Comparison of ENCODE assay signal across 9 cellular contexts in genomic region chr1:89823679-89824292, GRCh38. TPM values are rescaled to one million over a fixed set of nuclear protein-coding genes. Genes with fewer than 3 reads are reported as not detected.
A peak's percentile ranks its signal among the peaks of the same experiment; 100 is the strongest.
DNase-seq lines count a peak whose midpoint lies in the region; ATAC-seq and TF ChIP-seq lines count a peak whose summit lies in the region.
"Had no signal": no experiment of that assay in that cellular context is flagged by ENCODE, and none has a peak within 500 bp of the region (broad histone marks: within the 10 kb centered on the region; RNA-seq: fewer than 3 reads in every experiment).

No MANE protein-coding gene starts in this region.

- H3K36me3 ChIP-seq in IMR-90 (ENCODE audit: control insufficient read depth, insufficient read depth, low read length) (no peaks in the 10 kb centered on the region), neuron (ENCODE audit: insufficient read depth, low read length) (peaks cover 29% of the 10 kb centered on the region)

- in situ Hi-C loops in IMR-90 (cut with MboI; ENCODE audit: low sequenced_read_pairs): no loop called here

- peak overlapping the region; percentile 37; the same call in 1 of the 2 replicates for H3K4ac ChIP-seq in IMR-90 (ENCODE audit: low read depth, low read length)

- H3K4me3 ChIP-seq in IMR-90 (ENCODE audit: insufficient read depth, low read depth, low read length) (no peak overlapping the region), neuron (ENCODE audit: low read length) (peak overlapping the region; percentile 63)

- H4K91ac ChIP-seq in IMR-90 (ENCODE audit: insufficient read depth, low read depth, low read length): peak overlapping the region; percentile 22; the same call in 1 of the 2 replicates

- peak overlapping the region; percentile 34 for H3K18ac ChIP-seq in IMR-90 (ENCODE audit: low read depth, low read length)

- no TSS peak for BruUV-seq in IMR-90 (replicated peaks; lab: Mats Ljungman, UMichigan)

- H3K27me3 Mint-ChIP-seq in activated naive CD8-positive, alpha-beta T cell treated with anti-CD3 and anti-CD28 coated beads for 36 hours: no peaks in the 10 kb centered on the region

- H3K27ac Mint-ChIP-seq in activated naive CD8-positive, alpha-beta T cell treated with anti-CD3 and anti-CD28 coated beads for 36 hours: peak overlapping the region; percentile 1
- H3K27ac Mint-ChIP-seq: activated CD4-positive, alpha-beta memory T cell treated with anti-CD3 and anti-CD28 coated beads, Interleukin-2, amount 10 ng/mL, durations not matched to agents 7 days and 5 days had no signal

- no peak overlapping the region for H2BK5ac ChIP-seq in IMR-90 (ENCODE audit: low read depth, low read length, poor library complexity, severe bottlenecking)

- no peaks in the 10 kb centered on the region for H3K9me3 ChIP-seq in IMR-90 (ENCODE audit: control insufficient read depth, insufficient read depth, low read length)
- peaks cover 6% of the 10 kb centered on the region for H3K9me3 ChIP-seq in neuron (ENCODE audit: low read length)

- H3K56ac ChIP-seq in IMR-90 (ENCODE audit: extremely low read depth, insufficient read depth, low read length): no peak overlapping the region

- peak overlapping the region; percentile 28; the same call in 1 of the 2 replicates for H3K4me2 ChIP-seq in IMR-90 (ENCODE audit: low read depth, low read length)

- no peaks in the 10 kb centered on the region for H3K27me3 ChIP-seq in IMR-90 (ENCODE audit: control insufficient read depth, insufficient read depth, low read length)
- H3K27me3 ChIP-seq in neuron (ENCODE audit: insufficient read depth, low read length): no peaks in the 10 kb centered on the region

- H3K36me3 Mint-ChIP-seq in activated naive CD8-positive, alpha-beta T cell treated with anti-CD3 and anti-CD28 coated beads for 36 hours: peaks cover 32% of the 10 kb centered on the region

- no peak overlapping the region; the same call in 1 of the 2 replicates for H2BK20ac ChIP-seq in IMR-90 (ENCODE audit: low read depth, low read length)

- H2BK15ac ChIP-seq in IMR-90 (ENCODE audit: low read depth, low read length): no peak overlapping the region

- peaks cover 43% of the 10 kb centered on the region for H3K4me1 Mint-ChIP-seq in activated naive CD8-positive, alpha-beta T cell treated with anti-CD3 and anti-CD28 coated beads for 36 hours

- dilution Hi-C loops in IMR-90 (cut with HindIII; ENCODE audit: low sequenced_read_pairs, unreplicated experiment): no loop called here

- H2BK120ac ChIP-seq in IMR-90 (ENCODE audit: low read depth, low read length): 0 out of 2 replicates have a peak overlapping the region, but pooled peaks have one; percentile 10

- intact Hi-C loops in IMR-90 (cut with micrococcal nuclease): loop anchor here (5.0 kb wide), 1 partner anchor 164 kb away; no protein-coding TSS in a partner anchor

- H3K79me1 ChIP-seq in IMR-90 (ENCODE audit: low read depth in 1 of 2, low read length in 2 of 2): peaks cover 3 to 15% of the 10 kb centered on the region in 2 experiments; a peak in 2 of 4 replicates

- TF ChIP-seq RAD21 in IMR-90 (IDR thresholded peaks at IDR 0.05; ENCODE audit: low read length): no peak

- H2AK9ac ChIP-seq in IMR-90 (replicated peaks; ENCODE audit: low read depth, low read length, poor library complexity): no peak overlapping the region

- CTCF ChIA-PET in IMR-90 (lab: Yijun Ruan, JAX): interaction anchor here (0.8 to 2.6 kb wide), 2 partner anchors 10 to 20 kb away, joined by 3 to 9 read pairs; no protein-coding TSS in a partner anchor

- no peaks in the 10 kb centered on the region for H4K20me1 ChIP-seq in IMR-90 (ENCODE audit: insufficient read depth, low read length)

- peak overlapping the region in 1 of 2 experiments; percentile 60; a peak in 2 of 4 replicates for H4K8ac ChIP-seq in IMR-90 (ENCODE audit: low read depth in 2 of 2, low read length in 2 of 2)

- H3K27ac ChIP-seq in IMR-90 (ENCODE audit: insufficient read depth, low read length): peak overlapping the region; percentile 62; the same call in 1 of the 2 replicates

- 0 out of 2 replicates have a peak overlapping the region, but pooled peaks have one; percentile 60 for H3K9ac ChIP-seq in IMR-90 (ENCODE audit: low read depth, low read length)

- POLR2A ChIA-PET in IMR-90 (lab: Charles Lee; ENCODE audit: unreplicated experiment): no interaction called here

- no peak overlapping the region for H3K23ac ChIP-seq in IMR-90 (ENCODE audit: low read depth, low read length)

- no peaks in the 10 kb centered on the region for H3K9me1 ChIP-seq in IMR-90 (ENCODE audit: insufficient read depth, low read length)

- H3K4me3 Mint-ChIP-seq in activated naive CD8-positive, alpha-beta T cell treated with anti-CD3 and anti-CD28 coated beads for 36 hours: peak overlapping the region; percentile 7
- H3K4me3 Mint-ChIP-seq: activated CD4-positive, alpha-beta memory T cell treated with anti-CD3 and anti-CD28 coated beads, Interleukin-2, amount 10 ng/mL, durations not matched to agents 7 days and 5 days had no signal

- no peak for TF ChIP-seq POLR2A in IMR-90 (IDR thresholded peaks at IDR 0.05; ENCODE audit: low read depth, low read length)

- TF ChIP-seq CTCF in IMR-90 (conservative IDR thresholded peaks at IDR 0.05; ENCODE audit: low read depth, low read length): no peak

- 0 out of 2 replicates have a peak overlapping the region, but pooled peaks have one; percentile 41 for H3K14ac ChIP-seq in IMR-90 (replicated peaks; ENCODE audit: low read depth, low read length)

- H2AFZ ChIP-seq in IMR-90 (replicated peaks; ENCODE audit: low read length, poor library complexity) (no peak overlapping the region), neuron (ENCODE audit: low read depth, low read length) (no peak overlapping the region)

- H3K4me1 ChIP-seq in IMR-90 (ENCODE audit: control insufficient read depth, insufficient read depth, low read length) (peaks cover 9% of the 10 kb centered on the region; the same call in 1 of the 2 replicates), neuron (ENCODE audit: insufficient read depth, low read length) (peaks cover 44% of the 10 kb centered on the region)

- peak overlapping the region; percentile 7; the same call in 1 of the 2 replicates for H2AK5ac ChIP-seq in IMR-90 (ENCODE audit: low read depth, low read length)

- ATAC-seq in GM18907 (IDR thresholded peaks at IDR 0.05; ENCODE audit: unreplicated experiment): peak; percentile 35
- no peak for ATAC-seq in IMR-90 (ENCODE audit: low read depth)
- no peak for ATAC-seq in GM21723 (IDR thresholded peaks at IDR 0.05; ENCODE audit: unreplicated experiment)
- ATAC-seq in GM18502 (IDR thresholded peaks at IDR 0.05; ENCODE audit: poor library complexity, unreplicated experiment): no peak

- 70% methylated on average over 2 of the region's 6 CpGs; no CpG with 5 or more reads in 1 of the 2 experiments for WGBS in IMR-90 (ENCODE audit: extremely low coverage in 2 of 2, insufficient read length in 1 of 2), 2 experiments

- peak overlapping the region; percentile 49; the same call in 1 of the 2 replicates for H4K5ac ChIP-seq in IMR-90 (ENCODE audit: low read depth, low read length)

- DNase-seq in IMR-90 (no peak), iPS-NIHi11 (ENCODE audit: low spot score) (no peak)
- no peak for DNase-seq in activated naive CD8-positive, alpha-beta T cell treated with anti-CD3 and anti-CD28 coated beads for 36 hours
- DNase-seq: activated CD4-positive, alpha-beta memory T cell treated with anti-CD3 and anti-CD28 coated beads, Interleukin-2, amount 10 ng/mL, durations not matched to agents 7 days and 5 days; anterior cingulate cortex had no signal

- H3K9me3 Mint-ChIP-seq in activated naive CD8-positive, alpha-beta T cell treated with anti-CD3 and anti-CD28 coated beads for 36 hours: no peaks in the 10 kb centered on the region
- H3K9me3 Mint-ChIP-seq: activated CD4-positive, alpha-beta memory T cell treated with anti-CD3 and anti-CD28 coated beads, Interleukin-2, amount 10 ng/mL, durations not matched to agents 7 days and 5 days had no signal

TF ChIP-seq in IMR-90, 13 proteins besides CTCF, POLR2A, EP300 and RAD21 (continues in another document):
- TF ChIP-seq MAZ (IDR thresholded peaks at IDR 0.05; ENCODE audit: borderline replicate concordance, low read depth, low read length): no peak
- TF ChIP-seq ELK1 (IDR thresholded peaks at IDR 0.05; ENCODE audit: borderline replicate concordance, low read depth, low read length): no peak
- TF ChIP-seq CHD1 (IDR thresholded peaks at IDR 0.05; ENCODE audit: low read depth, low read length): no peak
- no peak for TF ChIP-seq MAFK (IDR thresholded peaks at IDR 0.05; ENCODE audit: low read depth, low read length)
- no peak for TF ChIP-seq SMC3 (IDR thresholded peaks at IDR 0.05; ENCODE audit: low read depth, low read length)
- TF ChIP-seq NFE2L2 (IDR thresholded peaks at IDR 0.05; ENCODE audit: low read depth, low read length): no peak
- no peak for TF ChIP-seq CEBPB (IDR thresholded peaks at IDR 0.05; ENCODE audit: low read depth, low read length)
- TF ChIP-seq FOS (IDR thresholded peaks at IDR 0.05; ENCODE audit: low read depth, low read length): no peak
- no peak for TF ChIP-seq MXI1 (IDR thresholded peaks at IDR 0.05; ENCODE audit: borderline replicate concordance, low read depth, low read length)
- TF ChIP-seq RFX5 (IDR thresholded peaks at IDR 0.05; ENCODE audit: low read depth, low read length): no peak
- TF ChIP-seq RCOR1 (IDR thresholded peaks at IDR 0.05; ENCODE audit: insufficient replicate concordance, low read length): no peak
- TF ChIP-seq BHLHE40 (IDR thresholded peaks at IDR 0.05; ENCODE audit: low read depth, low read length): no peak

RNA-seq across cellular contexts. Expression of gene LRRC8D, which starts 3.0 kb away (rescaled TPM):
- 34.7 and 35.3 TPM in 2 replicates for total RNA-seq in IMR-90 (2012; rRNA removed)
- polyA plus RNA-seq in IMR-90 (2012; rRNA removed): 30.7 and 34.1 TPM in 2 replicates
- 29.8 and 40.6 TPM in 2 replicates for polyA plus RNA-seq in IMR-90 (2012; cell fraction: cytosol; rRNA removed)
- 12.1 and 17.4 TPM in 2 replicates for polyA plus RNA-seq in IMR-90 (2012; cell fraction: nucleus; rRNA removed; ENCODE audit: low replicate concordance)
- total RNA-seq in activated naive CD8-positive, alpha-beta T cell treated with anti-CD3 and anti-CD28 coated beads for 36 hours: 10 to 100 TPM; 37.7 to 41.2 TPM
